ENCODE assay signal across 12 cellular contexts in genomic region chr1:184150776-184151531, GRCh38.
A peak's percentile ranks its signal among the peaks of the same experiment; 100 is the strongest.
DNase-seq lines count a peak whose midpoint lies in the region; ATAC-seq and TF ChIP-seq lines count a peak whose summit lies in the region.
"Had no signal": no experiment of that assay in that cellular context is flagged by ENCODE, and none has a peak within 500 bp of the region (broad histone marks: within the 10 kb centered on the region; RNA-seq: fewer than 3 reads in every experiment).

No MANE protein-coding gene starts in this region.

- no peaks in the 10 kb centered on the region for H3K9me3 Mint-ChIP-seq in activated naive CD8-positive, alpha-beta T cell treated with anti-CD3 and anti-CD28 coated beads, Interleukin-2, amount 50 U/mL, for 24 hours
- H3K9me3 Mint-ChIP-seq in activated naive CD8-positive, alpha-beta T cell treated with anti-CD3 and anti-CD28 coated beads for 36 hours = no peaks in the 10 kb centered on the region
- no peaks in the 10 kb centered on the region for H3K9me3 Mint-ChIP-seq in activated CD8-positive, alpha-beta T cell treated with anti-CD3 and anti-CD28 coated beads, Interleukin-2, amount 10 ng/mL, durations not matched to agents 7 days and 5 days (ENCODE audit: insufficient read depth)
- H3K9me3 Mint-ChIP-seq: activated naive CD4-positive, alpha-beta T cell treated with anti-CD3 and anti-CD28 coated beads, Interleukin-2, amount 10 ng/mL, durations not matched to agents 7 days and 5 days had no signal

- POLR2A ChIA-PET in GM10248 (lab: Yijun Ruan, JAX) = no interaction called here
- POLR2A ChIA-PET in activated CD8-positive, alpha-beta T cell treated with anti-CD3 and anti-CD28 coated beads, Interleukin-2, amount 10 ng/mL, durations not matched to agents 7 days and 5 days (lab: Charles Lee) = no interaction called here

- no peak overlapping the region for H3K4me3 ChIP-seq in mucosa of descending colon
- H3K4me3 ChIP-seq in aorta (ENCODE audit: low read length in 2 of 2) = no peak overlapping the region

- no peak overlapping the region for H3K27ac ChIP-seq in aorta (ENCODE audit: low read depth in 1 of 2, low read length in 2 of 2)
- H3K27ac ChIP-seq: 22Rv1 had no signal

- DNase-seq in activated naive CD8-positive, alpha-beta T cell treated with anti-CD3 and anti-CD28 coated beads, Interleukin-2, amount 50 U/mL, for 24 hours = no peak
- no peak for DNase-seq in activated naive CD8-positive, alpha-beta T cell treated with anti-CD3 and anti-CD28 coated beads for 36 hours
- DNase-seq in fibroblast of gingiva (ENCODE audit: low read depth) (peak; percentile 67), mucosa of descending colon (peak in 1 of 3 donors; percentile 16), aorta (peak in 1 of 2 donors; percentile 75), GM10248 (ENCODE audit: extremely low spot score) (no peak), NCI-H345 treated with DMSO at 0.1 percent for 48 hours (lab: John Stamatoyannopoulos, UW; ENCODE audit: unreplicated experiment) (no peak)
- no peak for DNase-seq in activated CD8-positive, alpha-beta T cell treated with anti-CD3 and anti-CD28 coated beads, Interleukin-2, amount 10 ng/mL, durations not matched to agents 7 days and 5 days
- DNase-seq: activated naive CD4-positive, alpha-beta T cell treated with anti-CD3 and anti-CD28 coated beads, Interleukin-2, amount 10 ng/mL, durations not matched to agents 7 days and 5 days; effector CD4-positive, alpha-beta T cell; naive thymus-derived CD8-positive, alpha-beta T cell had no signal

- 19 to 22% methylated on average over 9 of the region's 9 CpGs for WGBS in aorta, 2 donors

- H3K4me1 ChIP-seq in mucosa of descending colon (ENCODE audit: low read depth) (no peaks in the 10 kb centered on the region), aorta (ENCODE audit: control insufficient read depth in 1 of 2, insufficient read depth in 2 of 2, low read length in 2 of 2) (no peaks in the 10 kb centered on the region)

- no peak for TF ChIP-seq CTCF in mucosa of descending colon (IDR thresholded peaks at IDR 0.05)
- TF ChIP-seq CTCF in GM10248 (IDR thresholded peaks at IDR 0.05; ENCODE audit: control extremely low read depth, extremely low read depth, low read depth, missing control alignments) = no peak

- intact Hi-C loops in mucosa of descending colon (cut with DNase I, micrococcal nuclease) (no loop called here), aorta (cut with DNase I) (no loop called here)

- no peak overlapping the region for H3K27ac Mint-ChIP-seq in activated naive CD8-positive, alpha-beta T cell treated with anti-CD3 and anti-CD28 coated beads, Interleukin-2, amount 50 U/mL, for 24 hours
- no peak overlapping the region for H3K27ac Mint-ChIP-seq in activated naive CD8-positive, alpha-beta T cell treated with anti-CD3 and anti-CD28 coated beads for 36 hours
- H3K27ac Mint-ChIP-seq in activated CD8-positive, alpha-beta T cell treated with anti-CD3 and anti-CD28 coated beads, Interleukin-2, amount 10 ng/mL, durations not matched to agents 7 days and 5 days = no peak overlapping the region
- H3K27ac Mint-ChIP-seq: activated naive CD4-positive, alpha-beta T cell treated with anti-CD3 and anti-CD28 coated beads, Interleukin-2, amount 10 ng/mL, durations not matched to agents 7 days and 5 days; naive thymus-derived CD8-positive, alpha-beta T cell had no signal

- peaks cover 38% of the 10 kb centered on the region for H3K27me3 Mint-ChIP-seq in activated naive CD8-positive, alpha-beta T cell treated with anti-CD3 and anti-CD28 coated beads, Interleukin-2, amount 50 U/mL, for 24 hours
- peaks cover 41% of the 10 kb centered on the region for H3K27me3 Mint-ChIP-seq in activated naive CD8-positive, alpha-beta T cell treated with anti-CD3 and anti-CD28 coated beads for 36 hours
- H3K27me3 Mint-ChIP-seq in activated CD8-positive, alpha-beta T cell treated with anti-CD3 and anti-CD28 coated beads, Interleukin-2, amount 10 ng/mL, durations not matched to agents 7 days and 5 days (ENCODE audit: low read depth) = peaks cover 26% of the 10 kb centered on the region

- no peaks in the 10 kb centered on the region for H3K27me3 ChIP-seq in aorta (ENCODE audit: control insufficient read depth in 1 of 2, insufficient read depth in 2 of 2, low read length in 1 of 2)

- peaks cover 15% of the 10 kb centered on the region for H3K4me1 Mint-ChIP-seq in activated naive CD8-positive, alpha-beta T cell treated with anti-CD3 and anti-CD28 coated beads, Interleukin-2, amount 50 U/mL, for 24 hours
- H3K4me1 Mint-ChIP-seq in activated naive CD8-positive, alpha-beta T cell treated with anti-CD3 and anti-CD28 coated beads for 36 hours = peaks cover 13% of the 10 kb centered on the region
- H3K4me1 Mint-ChIP-seq in activated CD8-positive, alpha-beta T cell treated with anti-CD3 and anti-CD28 coated beads, Interleukin-2, amount 10 ng/mL, durations not matched to agents 7 days and 5 days (ENCODE audit: low read depth) = peaks cover 9% of the 10 kb centered on the region

- peak; percentile 10 for ATAC-seq in activated naive CD8-positive, alpha-beta T cell treated with anti-CD3 and anti-CD28 coated beads, Interleukin-2, amount 50 U/mL, for 24 hours
- ATAC-seq in mucosa of descending colon = peak; percentile 36
- ATAC-seq in aorta (ENCODE audit: low FRiP score) = peak; percentile 46
- ATAC-seq in activated CD8-positive, alpha-beta T cell treated with anti-CD3 and anti-CD28 coated beads, Interleukin-2, amount 10 ng/mL, durations not matched to agents 7 days and 5 days = no peak
- ATAC-seq: naive thymus-derived CD8-positive, alpha-beta T cell had no signal

- H3K9me3 ChIP-seq in mucosa of descending colon = no peaks in the 10 kb centered on the region
- peaks cover 2% of the 10 kb centered on the region for H3K9me3 ChIP-seq in aorta (ENCODE audit: control insufficient read depth, low read length)

- H3K36me3 ChIP-seq in mucosa of descending colon (ENCODE audit: low read depth) (no peaks in the 10 kb centered on the region), aorta (ENCODE audit: control insufficient read depth in 1 of 2, insufficient read depth in 2 of 2, low read length in 1 of 2) (no peaks in the 10 kb centered on the region)

- no peaks in the 10 kb centered on the region for H3K36me3 Mint-ChIP-seq in activated naive CD8-positive, alpha-beta T cell treated with anti-CD3 and anti-CD28 coated beads, Interleukin-2, amount 50 U/mL, for 24 hours (ENCODE audit: low read depth)
- H3K36me3 Mint-ChIP-seq in activated naive CD8-positive, alpha-beta T cell treated with anti-CD3 and anti-CD28 coated beads for 36 hours = no peaks in the 10 kb centered on the region
- H3K36me3 Mint-ChIP-seq in activated CD8-positive, alpha-beta T cell treated with anti-CD3 and anti-CD28 coated beads, Interleukin-2, amount 10 ng/mL, durations not matched to agents 7 days and 5 days (ENCODE audit: low read depth) = no peaks in the 10 kb centered on the region
- H3K36me3 Mint-ChIP-seq: activated naive CD4-positive, alpha-beta T cell treated with anti-CD3 and anti-CD28 coated beads, Interleukin-2, amount 10 ng/mL, durations not matched to agents 7 days and 5 days had no signal

- no peak overlapping the region for H3K4me3 Mint-ChIP-seq in activated naive CD8-positive, alpha-beta T cell treated with anti-CD3 and anti-CD28 coated beads, Interleukin-2, amount 50 U/mL, for 24 hours
- H3K4me3 Mint-ChIP-seq in activated naive CD8-positive, alpha-beta T cell treated with anti-CD3 and anti-CD28 coated beads for 36 hours = no peak overlapping the region
- H3K4me3 Mint-ChIP-seq in activated CD8-positive, alpha-beta T cell treated with anti-CD3 and anti-CD28 coated beads, Interleukin-2, amount 10 ng/mL, durations not matched to agents 7 days and 5 days = no peak overlapping the region
- H3K4me3 Mint-ChIP-seq: activated naive CD4-positive, alpha-beta T cell treated with anti-CD3 and anti-CD28 coated beads, Interleukin-2, amount 10 ng/mL, durations not matched to agents 7 days and 5 days; naive thymus-derived CD8-positive, alpha-beta T cell had no signal

- CTCF ChIA-PET in GM10248 (lab: Yijun Ruan, JAX) = interaction anchor here (1.1 to 1.4 kb wide), 4 partner anchors 8 to 57 kb away, joined by 3 to 5 read pairs (median 3); no protein-coding TSS in a partner anchor
- CTCF ChIA-PET in activated CD8-positive, alpha-beta T cell treated with anti-CD3 and anti-CD28 coated beads, Interleukin-2, amount 10 ng/mL, durations not matched to agents 7 days and 5 days (lab: Charles Lee) = no interaction called here
